1 cellular context compared by ENCODE assay signal in the genomic region with DNA sequence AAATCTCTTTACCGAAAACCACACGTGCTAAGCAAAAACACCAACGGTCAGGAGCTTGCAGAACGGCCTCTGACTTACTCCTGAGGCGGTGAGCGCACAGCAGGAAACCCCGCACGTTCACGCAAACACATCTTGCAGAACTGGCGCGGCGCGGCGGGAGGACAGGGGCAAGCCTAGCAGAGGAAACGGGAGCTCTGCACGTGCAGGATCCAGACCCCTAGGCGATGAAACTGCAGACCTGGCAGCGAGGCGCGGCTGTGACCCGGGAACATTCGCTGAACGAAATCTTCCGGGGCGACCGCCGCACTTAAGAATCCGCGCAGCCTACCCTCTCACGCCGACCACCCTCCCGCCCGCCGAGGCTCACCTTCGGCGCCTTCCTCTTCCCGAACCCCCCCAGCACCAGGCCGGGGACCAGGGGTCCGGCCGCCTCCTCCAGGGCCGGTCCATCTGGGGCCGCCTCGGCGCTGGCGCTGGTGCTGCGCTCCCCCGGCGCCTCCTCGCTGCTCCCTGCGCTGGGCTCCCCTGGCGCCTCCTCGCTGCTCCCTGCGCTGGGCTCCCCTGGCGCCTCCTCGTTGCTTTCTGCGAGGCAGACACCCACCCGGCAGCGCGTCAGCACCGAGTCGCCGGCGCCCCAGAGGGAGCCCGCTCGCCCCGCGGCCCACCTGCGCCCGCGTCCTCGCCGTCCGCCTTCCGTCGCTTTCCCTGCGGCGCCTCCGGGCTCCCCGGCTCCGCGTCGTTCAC.
TF ChIP-seq lines count a peak whose summit lies in the region.

No MANE protein-coding gene starts in this region.

TF ChIP-seq in HEK293, 187 proteins besides CTCF, POLR2A, EP300 and RAD21 (continued from another document):
- TF ChIP-seq, protein P1, sequence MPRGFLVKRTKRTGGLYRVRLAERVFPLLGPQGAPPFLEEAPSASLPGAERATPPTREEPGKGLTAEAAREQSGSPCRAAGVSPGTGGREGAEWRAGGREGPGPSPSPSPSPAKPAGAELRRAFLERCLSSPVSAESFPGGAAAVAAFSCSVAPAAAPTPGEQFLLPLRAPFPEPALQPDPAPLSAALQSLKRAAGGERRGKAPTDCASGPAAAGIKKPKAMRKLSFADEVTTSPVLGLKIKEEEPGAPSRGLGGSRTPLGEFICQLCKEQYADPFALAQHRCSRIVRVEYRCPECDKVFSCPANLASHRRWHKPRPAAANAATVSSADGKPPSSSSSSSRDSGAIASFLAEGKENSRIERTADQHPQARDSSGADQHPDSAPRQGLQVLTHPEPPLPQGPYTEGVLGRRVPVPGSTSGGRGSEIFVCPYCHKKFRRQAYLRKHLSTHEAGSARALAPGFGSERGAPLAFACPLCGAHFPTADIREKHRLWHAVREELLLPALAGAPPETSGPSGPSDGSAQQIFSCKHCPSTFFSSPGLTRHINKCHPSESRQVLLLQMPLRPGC (tag by site-specific recombination; IDR thresholded peaks at IDR 0.05), result no peak
